In genomic region chr22:23984430-23984829, GRCh38 we compare ENCODE assay signal across 8 cellular contexts. TPM values are rescaled to one million over a fixed set of nuclear protein-coding genes. Genes with fewer than 3 reads are reported as not detected.
DNase-seq lines count a peak whose midpoint lies in the region; ATAC-seq and TF ChIP-seq lines count a peak whose summit lies in the region.

No MANE protein-coding gene starts in this region.

- no peak overlapping the region for H3K4me3 ChIP-seq in BE2C (ENCODE audit: low read depth, low read length)

- no peaks in the 10 kb centered on the region for H3K4me1 ChIP-seq in BE2C

- H3K36me3 ChIP-seq in BE2C, result no peaks in the 10 kb centered on the region

- H3K27ac ChIP-seq in VCaP, result no peak overlapping the region

- peak; percentile 63 for DNase-seq in BE2C
- DNase-seq in globus pallidus (ENCODE audit: low spot score), result peak; percentile 32
- DNase-seq in ureter (ENCODE audit: low spot score), result peak; percentile 80
- no peak for DNase-seq in iPS-NIHi7 (ENCODE audit: extremely low spot score)
- DNase-seq in cerebellar cortex (ENCODE audit: low spot score), result no peak

- no peaks in the 10 kb centered on the region for H3K9me3 ChIP-seq in BE2C

- H3K27me3 ChIP-seq in BE2C, result no peaks in the 10 kb centered on the region

- ATAC-seq in HG02840 (IDR thresholded peaks at IDR 0.05; ENCODE audit: low FRiP score, unreplicated experiment) (peak; percentile 58), GM18498 (IDR thresholded peaks at IDR 0.05; ENCODE audit: unreplicated experiment) (no peak)

- TF ChIP-seq CTCF in BE2C (IDR thresholded peaks at IDR 0.05; ENCODE audit: low read depth, low read length) (peak; percentile 88), VCaP (conservative IDR thresholded peaks at IDR 0.05) (peak; percentile 62)

RNA-seq across cellular contexts. Expression of gene GSTT2, which starts 4.5 kb away (rescaled TPM):
- 6.9 TPM for polyA plus RNA-seq in BE2C (2012; ENCODE audit: insufficient read depth, insufficient read length, low read depth)
- 7.8 TPM for total RNA-seq in ureter

RNA-seq across cellular contexts. Expression of gene DDT, which starts 10.2 kb away (rescaled TPM):
- 719 TPM for polyA plus RNA-seq in BE2C (2012; ENCODE audit: insufficient read depth, insufficient read length, low read depth)
- 129 TPM for total RNA-seq in ureter

RNA-seq across cellular contexts. Expression of gene DDTL, which starts 17.7 kb away (rescaled TPM):
- 17.0 TPM for polyA plus RNA-seq in BE2C (2012; ENCODE audit: insufficient read depth, insufficient read length, low read depth)
- 6.6 TPM for total RNA-seq in ureter

RNA-seq across cellular contexts. Expression of gene GSTT4, which starts 20.8 kb away (rescaled TPM):
- not detected for polyA plus RNA-seq in BE2C (2012; ENCODE audit: insufficient read depth, insufficient read length, low read depth)
- not detected for total RNA-seq in ureter

RNA-seq across cellular contexts. Expression of gene GSTT2B, which starts 23.4 kb away (rescaled TPM):
- 60.1 TPM for polyA plus RNA-seq in BE2C (2012; ENCODE audit: insufficient read depth, insufficient read length, low read depth)
- 6.9 TPM for total RNA-seq in ureter

Comparison
In these comparisons a context has a peak if more than half of its experiments do, and no peak if none do; other contexts are left out.
1. DNase-seq: peak in BE2C (single experiment), globus pallidus (single experiment) and ureter (single experiment); none in iPS-NIHi7 (single experiment) and cerebellar cortex (single experiment).